9 cellular contexts compared by ENCODE assay signal in genomic region chr6:110476046-110476849, GRCh38. TPM values are rescaled to one million over a fixed set of nuclear protein-coding genes. Genes with fewer than 3 reads are reported as not detected.
DNase-seq lines count a peak whose midpoint lies in the region; ATAC-seq lines count a peak whose summit lies in the region.
"Had no signal": no experiment of that assay in that cellular context is flagged by ENCODE, and none has a peak within 500 bp of the region (broad histone marks: within the 10 kb centered on the region; RNA-seq: fewer than 3 reads in every experiment).

SLC22A16 (minus strand) TSS chr6:110476613; CDS start chr6:110476574, 39 bp downstream.

- no peaks in the 10 kb centered on the region for H3K27me3 ChIP-seq in iPS DF 6.9 (ENCODE audit: control insufficient read depth, insufficient read depth, low read length)
- no peaks in the 10 kb centered on the region for H3K27me3 ChIP-seq in thymus (ENCODE audit: control insufficient read depth, insufficient read depth)

- ATAC-seq in GM19463 (IDR thresholded peaks at IDR 0.05; ENCODE audit: unreplicated experiment), result no peak

- H3K36me3 ChIP-seq in iPS DF 6.9 (ENCODE audit: control insufficient read depth, insufficient read depth, low read length) (no peaks in the 10 kb centered on the region), thymus (ENCODE audit: control insufficient read depth, insufficient read depth) (no peaks in the 10 kb centered on the region)

- peak within 1 kb of the TSS; percentile 64 for H3K4me3 Mint-ChIP-seq in activated CD4-positive, alpha-beta T cell treated with anti-CD3 and anti-CD28 coated beads, Interleukin-2, amount 10 ng/mL, durations not matched to agents 24 days and 14 days
- peak within 1 kb of the TSS; percentile 75 for H3K4me3 Mint-ChIP-seq in activated naive CD8-positive, alpha-beta T cell

- DNase-seq in activated CD4-positive, alpha-beta T cell treated with anti-CD3 and anti-CD28 coated beads, Interleukin-2, amount 10 ng/mL, durations not matched to agents 24 days and 14 days, result no peak
- no peak for DNase-seq in activated CD4-positive, alpha-beta T cell treated with anti-CD3 and anti-CD28 coated beads, Interleukin-2, amount 50 U/mL, for 48 hours
- DNase-seq in iPS DF 6.9 (ENCODE audit: low read depth, low spot score) (no peak), NCI-H1048 (lab: John Stamatoyannopoulos, UW) (no peak), nucleus accumbens (lab: John Stamatoyannopoulos, UW) (no peak)

- intact Hi-C loops in activated CD4-positive, alpha-beta T cell treated with anti-CD3 and anti-CD28 coated beads, Interleukin-2, amount 10 ng/mL, durations not matched to agents 24 days and 14 days (cut with micrococcal nuclease), result no loop called here

- no peak within 1 kb of the TSS for H3K27ac Mint-ChIP-seq in activated CD4-positive, alpha-beta T cell treated with anti-CD3 and anti-CD28 coated beads, Interleukin-2, amount 10 ng/mL, durations not matched to agents 24 days and 14 days
- H3K27ac Mint-ChIP-seq in activated naive CD8-positive, alpha-beta T cell, result no peak within 1 kb of the TSS

- H3K4me1 Mint-ChIP-seq in activated CD4-positive, alpha-beta T cell treated with anti-CD3 and anti-CD28 coated beads, Interleukin-2, amount 10 ng/mL, durations not matched to agents 24 days and 14 days, result peaks cover 6% of the 10 kb centered on the region
- H3K4me1 Mint-ChIP-seq in activated naive CD8-positive, alpha-beta T cell (ENCODE audit: low read depth), result peaks cover 11% of the 10 kb centered on the region

- no peaks in the 10 kb centered on the region for H3K36me3 Mint-ChIP-seq in activated CD4-positive, alpha-beta T cell treated with anti-CD3 and anti-CD28 coated beads, Interleukin-2, amount 10 ng/mL, durations not matched to agents 24 days and 14 days (ENCODE audit: low read depth)
- H3K36me3 Mint-ChIP-seq in activated naive CD8-positive, alpha-beta T cell, result peaks cover 2% of the 10 kb centered on the region

- WGBS in iPS DF 6.9 (ENCODE audit: insufficient coverage, insufficient read length), result no CpG with 5 or more reads among the region's 85 CpGs
- 1% methylated on average over 84 of the region's 85 CpGs for WGBS in thymus

- H3K4me3 ChIP-seq in iPS DF 6.9 (ENCODE audit: low read length) (peak within 1 kb of the TSS; percentile 17; the same call in 1 of the 2 replicates), thymus (ENCODE audit: low read length) (peak within 1 kb of the TSS; percentile 54)
- H3K4me3 ChIP-seq: SK-N-MC had no signal

- H3K4me1 ChIP-seq in iPS DF 6.9 (ENCODE audit: control insufficient read depth, insufficient read depth, low read length) (no peaks in the 10 kb centered on the region), thymus (ENCODE audit: control insufficient read depth, insufficient read depth, low read length) (peaks cover 8% of the 10 kb centered on the region)

- peaks cover 39% of the 10 kb centered on the region for H3K27me3 Mint-ChIP-seq in activated CD4-positive, alpha-beta T cell treated with anti-CD3 and anti-CD28 coated beads, Interleukin-2, amount 10 ng/mL, durations not matched to agents 24 days and 14 days
- peaks cover 31% of the 10 kb centered on the region for H3K27me3 Mint-ChIP-seq in activated naive CD8-positive, alpha-beta T cell

- no peaks in the 10 kb centered on the region for H3K9me3 ChIP-seq in iPS DF 6.9 (ENCODE audit: control insufficient read depth, insufficient read depth, low read length)
- H3K9me3 ChIP-seq in thymus (ENCODE audit: control insufficient read depth), result no peaks in the 10 kb centered on the region

- H3K9me3 Mint-ChIP-seq in activated CD4-positive, alpha-beta T cell treated with anti-CD3 and anti-CD28 coated beads, Interleukin-2, amount 10 ng/mL, durations not matched to agents 24 days and 14 days, result peaks cover 5% of the 10 kb centered on the region
- H3K9me3 Mint-ChIP-seq in activated naive CD8-positive, alpha-beta T cell (ENCODE audit: low read depth), result peaks cover 3% of the 10 kb centered on the region

- no peak within 1 kb of the TSS for H3K27ac ChIP-seq in iPS DF 6.9 (ENCODE audit: low read length)
- H3K27ac ChIP-seq in thymus (ENCODE audit: low read depth), result no peak within 1 kb of the TSS
- H3K27ac ChIP-seq: SK-N-MC had no signal

RNA-seq across cellular contexts. Expression of gene SLC22A16, which starts in this region (rescaled TPM):
- total RNA-seq in activated CD4-positive, alpha-beta T cell treated with anti-CD3 and anti-CD28 coated beads, Interleukin-2, amount 10 ng/mL, durations not matched to agents 24 days and 14 days, result not detected in 2 replicates
- polyA plus RNA-seq in thymus, result 1.0 TPM
